In genomic region chr5:177433658-177434217, GRCh38 we compare ENCODE assay signal across 19 cellular contexts. TPM values are rescaled to one million over a fixed set of nuclear protein-coding genes. Genes with fewer than 3 reads are reported as not detected.
DNase-seq lines count a peak whose midpoint lies in the region; ATAC-seq and TF ChIP-seq lines count a peak whose summit lies in the region.
"Had no signal": no experiment of that assay in that cellular context is flagged by ENCODE, and none has a peak within 500 bp of the region (broad histone marks: within the 10 kb centered on the region; RNA-seq: fewer than 3 reads in every experiment).

No MANE protein-coding gene starts in this region.

- peak overlapping the region; percentile 51 for H3K4me3 Mint-ChIP-seq in activated naive CD4-positive, alpha-beta T cell treated with anti-CD3 and anti-CD28 coated beads, Interleukin-2, amount 50 U/mL, for 24 hours
- H3K4me3 Mint-ChIP-seq in activated naive CD8-positive, alpha-beta T cell treated with anti-CD3 and anti-CD28 coated beads, Interleukin-2, amount 10 ng/mL, durations not matched to agents 7 days and 5 days: no peak overlapping the region

- H3K27ac ChIP-seq in HEK293 (ENCODE audit: extremely low read depth, low read depth, low read length): no peak overlapping the region
- no peak overlapping the region for H3K27ac ChIP-seq in neuronal stem cell (replicated peaks; ENCODE audit: low read length)
- no peak overlapping the region for H3K27ac ChIP-seq in smooth muscle cell (ENCODE audit: low read depth)
- H3K27ac ChIP-seq: brain microvascular endothelial cell had no signal

- no peak for ATAC-seq in activated naive CD8-positive, alpha-beta T cell treated with anti-CD3 and anti-CD28 coated beads, Interleukin-2, amount 10 ng/mL, durations not matched to agents 7 days and 5 days (ENCODE audit: low read depth)
- no peak for ATAC-seq in GM21367 (IDR thresholded peaks at IDR 0.05; ENCODE audit: unreplicated experiment)
- ATAC-seq: PC-3 had no signal

- no peak overlapping the region for H3K18ac ChIP-seq in neuronal stem cell (ENCODE audit: low read length)

- no peak overlapping the region for H3K4me3 ChIP-seq in HEK293 (ENCODE audit: low read depth, low read length)
- no peak overlapping the region for H3K4me3 ChIP-seq in neuronal stem cell (ENCODE audit: low read length in 2 of 2)
- no peak overlapping the region for H3K4me3 ChIP-seq in smooth muscle cell
- H3K4me3 ChIP-seq: dorsolateral prefrontal cortex, esophagus squamous epithelium, HAP-1 had no signal

- H4K20me1 ChIP-seq in smooth muscle cell (ENCODE audit: low read depth): peaks cover 11% of the 10 kb centered on the region

- H2AFZ ChIP-seq in neuronal stem cell (ENCODE audit: low read length) (no peak overlapping the region), smooth muscle cell (ENCODE audit: low read depth) (no peak overlapping the region)

- H3K4me1 Mint-ChIP-seq in activated naive CD4-positive, alpha-beta T cell treated with anti-CD3 and anti-CD28 coated beads, Interleukin-2, amount 50 U/mL, for 24 hours: peaks cover 76% of the 10 kb centered on the region
- peaks cover 48% of the 10 kb centered on the region for H3K4me1 Mint-ChIP-seq in activated naive CD8-positive, alpha-beta T cell treated with anti-CD3 and anti-CD28 coated beads, Interleukin-2, amount 10 ng/mL, durations not matched to agents 7 days and 5 days

- no peak for DNase-seq in activated naive CD4-positive, alpha-beta T cell treated with anti-CD3 and anti-CD28 coated beads, Interleukin-2, amount 50 U/mL, for 16 hours
- peak; percentile 29 for DNase-seq in activated naive CD8-positive, alpha-beta T cell treated with anti-CD3 and anti-CD28 coated beads, Interleukin-2, amount 10 ng/mL, durations not matched to agents 7 days and 5 days
- DNase-seq in neuronal stem cell (ENCODE audit: low spot score) (no peak), smooth muscle cell (lab: John Stamatoyannopoulos, UW; ENCODE audit: unreplicated experiment) (no peak), dedifferentiated amniotic fluid mesenchymal stem cell (ENCODE audit: extremely low spot score) (no peak)
- DNase-seq: brain microvascular endothelial cell, dorsolateral prefrontal cortex, esophagus squamous epithelium, NCI-H2081 treated with DMSO at 0.1 percent for 48 hours, NCI-H69, PC-3, substantia nigra had no signal

- H3K14ac ChIP-seq in neuronal stem cell (ENCODE audit: low read length): peak overlapping the region; percentile 49

- H3K9me3 Mint-ChIP-seq in activated naive CD4-positive, alpha-beta T cell treated with anti-CD3 and anti-CD28 coated beads, Interleukin-2, amount 50 U/mL, for 24 hours: no peaks in the 10 kb centered on the region
- no peaks in the 10 kb centered on the region for H3K9me3 Mint-ChIP-seq in activated naive CD8-positive, alpha-beta T cell treated with anti-CD3 and anti-CD28 coated beads, Interleukin-2, amount 10 ng/mL, durations not matched to agents 7 days and 5 days

- H3K79me1 ChIP-seq in neuronal stem cell (ENCODE audit: low read depth, low read length): peaks cover 6% of the 10 kb centered on the region

- H4K91ac ChIP-seq in neuronal stem cell (ENCODE audit: low read depth, low read length, poor library complexity): no peak overlapping the region

- peaks cover 13% of the 10 kb centered on the region for H3K36me3 Mint-ChIP-seq in activated naive CD4-positive, alpha-beta T cell treated with anti-CD3 and anti-CD28 coated beads, Interleukin-2, amount 50 U/mL, for 24 hours
- H3K36me3 Mint-ChIP-seq in activated naive CD8-positive, alpha-beta T cell treated with anti-CD3 and anti-CD28 coated beads, Interleukin-2, amount 10 ng/mL, durations not matched to agents 7 days and 5 days: peaks cover 49% of the 10 kb centered on the region

- H3K27ac Mint-ChIP-seq in activated naive CD4-positive, alpha-beta T cell treated with anti-CD3 and anti-CD28 coated beads, Interleukin-2, amount 50 U/mL, for 24 hours: peak overlapping the region; percentile 70
- H3K27ac Mint-ChIP-seq in activated naive CD8-positive, alpha-beta T cell treated with anti-CD3 and anti-CD28 coated beads, Interleukin-2, amount 10 ng/mL, durations not matched to agents 7 days and 5 days: peak overlapping the region; percentile 48

- H3K4me1 ChIP-seq in HEK293 (ENCODE audit: control insufficient read depth, insufficient read depth, low read length) (no peaks in the 10 kb centered on the region), neuronal stem cell (ENCODE audit: control insufficient read depth in 2 of 2, insufficient read depth in 1 of 2, low read depth in 1 of 2, low read length in 2 of 2) (peaks cover 0 to 1% of the 10 kb centered on the region in 2 donors), smooth muscle cell (ENCODE audit: low read depth) (no peaks in the 10 kb centered on the region)

- H2BK15ac ChIP-seq in neuronal stem cell (ENCODE audit: low read length): no peak overlapping the region

- H2BK12ac ChIP-seq in neuronal stem cell (ENCODE audit: low read length): no peak overlapping the region

- H3K36me3 ChIP-seq in HEK293 (ENCODE audit: control insufficient read depth in 2 of 2, insufficient read depth in 1 of 2, low read length in 2 of 2) (peaks cover 12 to 91% of the 10 kb centered on the region in 2 experiments), neuronal stem cell (replicated peaks in 1 of 2; ENCODE audit: control insufficient read depth in 2 of 2, insufficient read depth in 2 of 2, low read length in 2 of 2) (peaks cover 47 to 86% of the 10 kb centered on the region in 2 donors), smooth muscle cell (ENCODE audit: low read depth) (no peaks in the 10 kb centered on the region)

- no peak overlapping the region for H4K8ac ChIP-seq in neuronal stem cell (ENCODE audit: low read depth, low read length)

- H3K79me2 ChIP-seq in smooth muscle cell (ENCODE audit: low read depth): peaks cover under 1% of the 10 kb centered on the region

- H3K9ac ChIP-seq in neuronal stem cell (ENCODE audit: low read depth, low read length, poor library complexity) (no peak overlapping the region), smooth muscle cell (ENCODE audit: low read depth) (no peak overlapping the region)

- no peaks in the 10 kb centered on the region for H3K27me3 Mint-ChIP-seq in activated naive CD4-positive, alpha-beta T cell treated with anti-CD3 and anti-CD28 coated beads, Interleukin-2, amount 50 U/mL, for 24 hours
- H3K27me3 Mint-ChIP-seq in activated naive CD8-positive, alpha-beta T cell treated with anti-CD3 and anti-CD28 coated beads, Interleukin-2, amount 10 ng/mL, durations not matched to agents 7 days and 5 days: no peaks in the 10 kb centered on the region

- no CpG with 5 or more reads among the region's 29 CpGs for WGBS in neuronal stem cell (ENCODE audit: extremely low coverage in 2 of 2, insufficient read length in 2 of 2, insufficient replicate concordance in 1 of 2), 2 donors
- WGBS in smooth muscle cell (ENCODE audit: low lambda C conversion rate): 98% methylated on average over 28 of the region's 29 CpGs

- H2BK5ac ChIP-seq in neuronal stem cell (ENCODE audit: low read length): peak overlapping the region; percentile 29

- no peaks in the 10 kb centered on the region for H3K27me3 ChIP-seq in neuronal stem cell (ENCODE audit: control insufficient read depth in 3 of 3, insufficient read depth in 3 of 3, low read depth in 1 of 3, low read length in 3 of 3)
- no peaks in the 10 kb centered on the region for H3K27me3 ChIP-seq in smooth muscle cell (ENCODE audit: low read depth)
- H3K27me3 ChIP-seq: brain microvascular endothelial cell, dorsolateral prefrontal cortex, esophagus squamous epithelium had no signal

- H3K4ac ChIP-seq in neuronal stem cell (ENCODE audit: low read length): no peak overlapping the region

- H3K4me2 ChIP-seq in neuronal stem cell (ENCODE audit: insufficient read depth, low read length, poor library complexity, severe bottlenecking): no peak overlapping the region
- no peak overlapping the region for H3K4me2 ChIP-seq in smooth muscle cell

- H3F3A ChIP-seq in smooth muscle cell (ENCODE audit: low read depth): no peaks in the 10 kb centered on the region

- no peak overlapping the region for H3K23ac ChIP-seq in neuronal stem cell (ENCODE audit: low read depth, low read length, poor library complexity)

- POLR2A ChIA-PET in HEK293 (lab: Yijun Ruan, JAX): interaction anchor here (3.7 to 3.9 kb wide), 2 partner anchors 9 to 12 kb away, joined by 10 to 17 read pairs; partner anchors contain the start of gene PRR7
- POLR2A ChIA-PET in activated naive CD8-positive, alpha-beta T cell treated with anti-CD3 and anti-CD28 coated beads, Interleukin-2, amount 10 ng/mL, durations not matched to agents 7 days and 5 days (lab: Charles Lee): interaction anchor here (1.0 to 10.7 kb wide), 3 partner anchors 8 to 30 kb away, joined by 3 to 312 read pairs (median 145); partner anchors contain the start of gene PRR7

- CTCF ChIA-PET in HEK293 (lab: Yijun Ruan, JAX): interaction anchor here (0.6 to 0.7 kb wide), 2 partner anchors 21 to 63 kb away, joined by 3 read pairs; no protein-coding TSS in a partner anchor

- no peaks in the 10 kb centered on the region for H3K9me3 ChIP-seq in HEK293 (ENCODE audit: control insufficient read depth, insufficient read depth, low read depth, low read length)
- no peaks in the 10 kb centered on the region for H3K9me3 ChIP-seq in neuronal stem cell (replicated peaks in 1 of 2; ENCODE audit: control insufficient read depth in 2 of 2, insufficient read depth in 1 of 2, low read depth in 1 of 2, low read length in 2 of 2)
- H3K9me3 ChIP-seq in smooth muscle cell (replicated peaks; ENCODE audit: low read depth): no peaks in the 10 kb centered on the region
- H3K9me3 ChIP-seq: esophagus squamous epithelium, HAP-1 had no signal

- no peak overlapping the region for H2BK120ac ChIP-seq in neuronal stem cell (ENCODE audit: low read depth, low read length)

- no peak for TF ChIP-seq CTCF in HEK293 (tag by site-specific recombination; IDR thresholded peaks at IDR 0.05)
- no peak for TF ChIP-seq CTCF in smooth muscle cell (IDR thresholded peaks at IDR 0.05; ENCODE audit: borderline replicate concordance, insufficient read depth, poor library complexity, severe bottlenecking)

- no peak overlapping the region for H2AK5ac ChIP-seq in neuronal stem cell (ENCODE audit: low read depth, low read length)

RNA-seq across cellular contexts. Expression of gene GRK6, which starts 7.3 kb away (rescaled TPM):
- 100 to 1,000 TPM; 181 to 186 TPM for total RNA-seq in activated naive CD8-positive, alpha-beta T cell treated with anti-CD3 and anti-CD28 coated beads, Interleukin-2, amount 10 ng/mL, durations not matched to agents 7 days and 5 days
- polyA plus RNA-seq in neuronal stem cell (2013, experiment 1 of 2): 27.8 TPM
- 27.7 TPM for polyA plus RNA-seq in neuronal stem cell (2013, experiment 2 of 2)
- total RNA-seq in smooth muscle cell: 13.3 and 20.8 TPM in 2 replicates
- 28.5 and 33.8 TPM in 2 replicates for polyA plus RNA-seq in smooth muscle cell

RNA-seq across cellular contexts. Expression of gene PRR7, which starts 12.9 kb away (rescaled TPM):
- total RNA-seq in activated naive CD8-positive, alpha-beta T cell treated with anti-CD3 and anti-CD28 coated beads, Interleukin-2, amount 10 ng/mL, durations not matched to agents 7 days and 5 days: 10 to 100 TPM; 10.0 to 10.6 TPM
- polyA plus RNA-seq in neuronal stem cell (2013, experiment 1 of 2): 26.8 TPM
- polyA plus RNA-seq in neuronal stem cell (2013, experiment 2 of 2): 26.8 TPM
- 6.5 and 6.7 TPM in 2 replicates for total RNA-seq in smooth muscle cell
- 31.9 and 33.6 TPM in 2 replicates for polyA plus RNA-seq in smooth muscle cell

RNA-seq across cellular contexts. Expression of gene F12, which starts 24.4 kb away (rescaled TPM):
- 1 to 10 TPM; 2.2 to 2.8 TPM for total RNA-seq in activated naive CD8-positive, alpha-beta T cell treated with anti-CD3 and anti-CD28 coated beads, Interleukin-2, amount 10 ng/mL, durations not matched to agents 7 days and 5 days
- 2.1 TPM for polyA plus RNA-seq in neuronal stem cell (2013, experiment 1 of 2)
- polyA plus RNA-seq in neuronal stem cell (2013, experiment 2 of 2): 2.5 TPM
- 1.8 and 3.6 TPM in 2 replicates for total RNA-seq in smooth muscle cell
- 10.4 and 15.0 TPM in 2 replicates for polyA plus RNA-seq in smooth muscle cell

RNA-seq across cellular contexts. Expression of gene PFN3, which starts 33.3 kb away (rescaled TPM):
- not detected for total RNA-seq in activated naive CD8-positive, alpha-beta T cell treated with anti-CD3 and anti-CD28 coated beads, Interleukin-2, amount 10 ng/mL, durations not matched to agents 7 days and 5 days
- not detected for polyA plus RNA-seq in neuronal stem cell (2013, experiment 1 of 2)
- polyA plus RNA-seq in neuronal stem cell (2013, experiment 2 of 2): not detected
- total RNA-seq in smooth muscle cell: not detected in 2 replicates
- not detected in 2 replicates for polyA plus RNA-seq in smooth muscle cell
- total RNA-seq: activated CD8-positive, alpha-beta memory T cell treated with anti-CD3 and anti-CD28 coated beads for 36 hours; dorsolateral prefrontal cortex; lung microvascular endothelial cell; PC-3 had no signal
- polyA plus RNA-seq: neural cell had no signal

RNA-seq across cellular contexts. Expression of gene DBN1, which starts 39.7 kb away (rescaled TPM):
- total RNA-seq in activated naive CD8-positive, alpha-beta T cell treated with anti-CD3 and anti-CD28 coated beads, Interleukin-2, amount 10 ng/mL, durations not matched to agents 7 days and 5 days: 10 to 100 TPM; 82.5 to 87.0 TPM
- 205 TPM for polyA plus RNA-seq in neuronal stem cell (2013, experiment 1 of 2)
- 197 TPM for polyA plus RNA-seq in neuronal stem cell (2013, experiment 2 of 2)
- total RNA-seq in smooth muscle cell: 116 and 121 TPM in 2 replicates
- 194 and 202 TPM in 2 replicates for polyA plus RNA-seq in smooth muscle cell
